9 cellular contexts compared by ENCODE assay signal in genomic region chr2:111100765-111101162, GRCh38. TPM values are rescaled to one million over a fixed set of nuclear protein-coding genes. Genes with fewer than 3 reads are reported as not detected.
DNase-seq lines count a peak whose midpoint lies in the region; ATAC-seq, FAIRE-seq and TF ChIP-seq lines count a peak whose summit lies in the region.
"Had no signal": no experiment of that assay in that cellular context is flagged by ENCODE, and none has a peak within 500 bp of the region (broad histone marks: within the 10 kb centered on the region; RNA-seq: fewer than 3 reads in every experiment).

No MANE protein-coding gene starts in this region.

- no peaks in the 10 kb centered on the region for H3K9me3 ChIP-seq in DND-41 (ENCODE audit: insufficient read depth, low read length, severe bottlenecking)
- no peaks in the 10 kb centered on the region for H3K9me3 ChIP-seq in SJCRH30 (replicated peaks)
- no peaks in the 10 kb centered on the region for H3K9me3 ChIP-seq in small intestine (ENCODE audit: control insufficient read depth, low read depth)

- H3K27me3 ChIP-seq in DND-41 (ENCODE audit: insufficient read depth, low read length, poor library complexity) (no peaks in the 10 kb centered on the region), SJCRH30 (no peaks in the 10 kb centered on the region), small intestine (ENCODE audit: control insufficient read depth in 2 of 2, insufficient read depth in 2 of 2, low read length in 2 of 2) (no peaks in the 10 kb centered on the region)

- H3K79me2 ChIP-seq in DND-41 (ENCODE audit: insufficient read depth, low read length) = no peaks in the 10 kb centered on the region

- whole genome bisulfite sequencing in small intestine, 3 donors = 73 to 77% (median 75%) methylated on average over 5 of the region's 5 CpGs

- H3K4me1 ChIP-seq in DND-41 (ENCODE audit: insufficient read depth, low read length) (peaks cover 19% of the 10 kb centered on the region), SJCRH30 (no peaks in the 10 kb centered on the region; the same call in 1 of the 2 replicates), small intestine (ENCODE audit: control insufficient read depth in 2 of 2, insufficient read depth in 1 of 2, low read depth in 1 of 2, low read length in 1 of 2) (no peaks in the 10 kb centered on the region)

- TF ChIP-seq CTCF in DND-41 (IDR thresholded peaks at IDR 0.05; ENCODE audit: borderline replicate concordance, extremely low read depth, low read length, poor library complexity, severe bottlenecking) = no peak

- DNase-seq in DND-41 (no peak), amniotic epithelial cell (ENCODE audit: low read depth) (peak; percentile 3), SJCRH30 (no peak), AG08396 (ENCODE audit: low spot score) (no peak), small intestine (no peak), NCI-H526 treated with DMSO at 0.1 percent for 48 hours (lab: John Stamatoyannopoulos, UW) (no peak)

- no peaks in the 10 kb centered on the region for H4K20me1 ChIP-seq in DND-41 (ENCODE audit: insufficient read depth, low read length)

- H3K4me3 ChIP-seq in DND-41 (ENCODE audit: low read depth in 1 of 2, low read length in 2 of 2) (no peak overlapping the region), SJCRH30 (no peak overlapping the region), small intestine (ENCODE audit: low read depth in 1 of 2, low read length in 2 of 2) (no peak overlapping the region)

- H3K27ac ChIP-seq in DND-41 (ENCODE audit: low read length) (peak overlapping the region; percentile 48; the same call in 1 of the 2 replicates), SJCRH30 (no peak overlapping the region), small intestine (ENCODE audit: low read depth in 1 of 2, low read length in 1 of 2) (no peak overlapping the region)
- H3K27ac ChIP-seq: HL-60 had no signal

- no peak overlapping the region for H3K9ac ChIP-seq in DND-41 (ENCODE audit: low read depth, low read length)

- no peak for FAIRE-seq in small intestine (lab: Jason Lieb, UNC)

- ATAC-seq in DND-41 (ENCODE audit: insufficient read depth, low read depth) (peak; percentile 60; the same call in 2 of the 3 replicates), GM19397 (IDR thresholded peaks at IDR 0.05; ENCODE audit: unreplicated experiment) (peak; percentile 78), HG03457 (IDR thresholded peaks at IDR 0.05; ENCODE audit: unreplicated experiment) (peak; percentile 83)

- H3K36me3 ChIP-seq in DND-41 (ENCODE audit: insufficient read depth, low read length) (no peaks in the 10 kb centered on the region), SJCRH30 (no peaks in the 10 kb centered on the region), small intestine (ENCODE audit: control insufficient read depth in 2 of 2, insufficient read depth in 2 of 2, low read length in 2 of 2) (no peaks in the 10 kb centered on the region)

- H2AFZ ChIP-seq in DND-41 (ENCODE audit: low read depth, low read length) = peak overlapping the region; percentile 28; the same call in 1 of the 2 replicates

- no peak overlapping the region for H3K4me2 ChIP-seq in DND-41 (ENCODE audit: insufficient read depth, low read length)

RNA-seq across cellular contexts. Expression of gene BCL2L11, which starts 19.9 kb away (rescaled TPM):
- total RNA-seq in SJCRH30 (2014; rRNA removed; shearing (Covaris generic)) = 13.7 and 16.4 TPM in 2 replicates
- 10 to 100 TPM in 2 of 3 donors, 1 to 10 TPM in 1; 8.5 to 10.8 (median 10.3) TPM for polyA plus RNA-seq in small intestine
